8 cellular contexts compared by ENCODE assay signal in the genomic region with DNA sequence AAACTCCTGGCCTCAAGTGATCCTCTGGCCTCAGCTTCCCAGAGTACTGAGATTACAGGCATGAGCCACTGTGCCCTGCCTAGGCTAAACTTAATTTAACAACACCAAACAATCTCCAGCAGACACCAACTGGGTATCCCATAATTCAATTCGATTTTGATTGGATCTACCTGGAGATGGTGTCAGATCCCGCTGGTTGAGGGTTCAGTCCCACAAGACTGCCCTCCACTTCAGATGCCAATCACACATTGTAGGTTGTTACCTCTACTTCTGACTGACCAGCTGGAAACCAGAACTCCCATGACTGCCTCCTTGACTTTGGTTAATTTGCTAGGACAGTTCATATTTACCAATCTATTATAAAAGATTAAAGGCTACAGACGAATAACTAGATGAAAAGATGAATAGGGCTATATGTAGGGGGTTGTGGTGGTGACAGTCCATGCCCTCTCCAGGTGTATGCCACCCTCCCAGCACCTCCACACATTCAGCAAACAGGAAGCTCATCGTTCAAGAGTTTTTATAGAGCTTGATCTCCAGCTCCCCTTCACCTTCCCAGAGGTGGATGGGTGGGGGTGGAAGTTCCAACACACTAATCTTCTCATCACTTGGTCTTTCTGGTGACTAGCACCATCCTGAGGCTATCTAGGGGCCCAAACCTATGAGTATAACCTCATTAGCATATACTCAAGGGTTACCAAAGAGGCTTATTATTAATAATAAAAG.
DNase-seq lines count a peak whose midpoint lies in the region; ATAC-seq and TF ChIP-seq lines count a peak whose summit lies in the region.

No MANE protein-coding gene starts in this region.

- peaks cover 19 to 48% (median 28%) of the 10 kb centered on the region in 11 experiments for H4K20me1 ChIP-seq in BLaER1 treated with 17β-estradiol and CSF1 and Interleukin-3, amounts not matched to agents 10 nM and 100 nM

- peaks cover 62 to 84% of the 10 kb centered on the region in 2 donors for H3K4me1 Mint-ChIP-seq in effector memory CD8-positive, alpha-beta T cell (ENCODE audit: low read depth in 2 of 2)

- H3K27ac ChIP-seq in BLaER1 treated with 17β-estradiol and CSF1 and Interleukin-3, amounts not matched to agents 10 nM and 100 nM = peak overlapping the region in 10 of 11 experiments; percentile 7 to 65 (median 50); a peak in 18 of 22 replicates
- H3K27ac ChIP-seq in RWPE2 (ENCODE audit: poor library complexity, severe bottlenecking) = no peak overlapping the region

- H3K4me2 ChIP-seq in BLaER1 treated with 17β-estradiol and CSF1 and Interleukin-3, amounts not matched to agents 10 nM and 100 nM = no peak overlapping the region

- H3K27me3 Mint-ChIP-seq in effector memory CD8-positive, alpha-beta T cell = no peaks in the 10 kb centered on the region

- TF ChIP-seq CTCF in GM12865 (IDR thresholded peaks at IDR 0.05; ENCODE audit: insufficient read depth, low read depth, low read length, missing control alignments) (no peak), RWPE2 (IDR thresholded peaks at IDR 0.05; ENCODE audit: poor library complexity, severe bottlenecking) (no peak)

- no peak overlapping the region for H3K4me3 ChIP-seq in BLaER1 treated with 17β-estradiol and CSF1 and Interleukin-3, amounts not matched to agents 10 nM and 100 nM
- H3K4me3 ChIP-seq in GM12865 (ENCODE audit: low read depth, low read length) (no peak overlapping the region; the same call in 1 of the 2 replicates), RWPE2 (ENCODE audit: severe bottlenecking) (no peak overlapping the region)

- H3K4me1 ChIP-seq in BLaER1 treated with 17β-estradiol and CSF1 and Interleukin-3, amounts not matched to agents 10 nM and 100 nM = peaks cover 31 to 99% (median 61%) of the 10 kb centered on the region in 10 experiments
- H3K4me1 ChIP-seq in RWPE2 (ENCODE audit: insufficient read depth, poor library complexity, severe bottlenecking) = no peaks in the 10 kb centered on the region

- peaks cover 73% of the 10 kb centered on the region for H3K36me3 Mint-ChIP-seq in effector memory CD8-positive, alpha-beta T cell (ENCODE audit: insufficient read depth)

- no peaks in the 10 kb centered on the region for H3K9me3 Mint-ChIP-seq in effector memory CD8-positive, alpha-beta T cell

- H3K27me3 ChIP-seq in BLaER1 treated with 17β-estradiol and CSF1 and Interleukin-3, amounts not matched to agents 10 nM and 100 nM = no peaks in the 10 kb centered on the region
- H3K27me3 ChIP-seq in RWPE2 (ENCODE audit: insufficient read depth, poor library complexity, severe bottlenecking) = no peaks in the 10 kb centered on the region

- no peaks in the 10 kb centered on the region for H3K9me3 ChIP-seq in BLaER1 treated with 17β-estradiol and CSF1 and Interleukin-3, amounts not matched to agents 10 nM and 100 nM (replicated peaks in 1 of 11)
- H3K9me3 ChIP-seq in RWPE2 (ENCODE audit: severe bottlenecking) = no peaks in the 10 kb centered on the region

- peak; percentile 61 for DNase-seq in GM12865 (ENCODE audit: low read depth)
- no peak for DNase-seq in RWPE2 (ENCODE audit: low spot score)
- DNase-seq in effector memory CD8-positive, alpha-beta T cell = no peak
- no peak for DNase-seq in hypothalamus (lab: John Stamatoyannopoulos, UW)
- no peak for DNase-seq in AG08396 (ENCODE audit: low spot score)

- peaks cover 39 to 52% (median 43%) of the 10 kb centered on the region in 11 experiments for H3K36me3 ChIP-seq in BLaER1 treated with 17β-estradiol and CSF1 and Interleukin-3, amounts not matched to agents 10 nM and 100 nM
- peaks cover 34% of the 10 kb centered on the region for H3K36me3 ChIP-seq in RWPE2 (ENCODE audit: low read depth)

- H3K9ac ChIP-seq in BLaER1 treated with 17β-estradiol and CSF1 and Interleukin-3, amounts not matched to agents 10 nM and 100 nM = no peak overlapping the region

- H3K27ac Mint-ChIP-seq in effector memory CD8-positive, alpha-beta T cell = peak overlapping the region; percentile 88 to 100

- ATAC-seq in RWPE2 (ENCODE audit: low read depth) (peak; percentile 43; the same call in 2 of the 3 replicates), HG02759 (IDR thresholded peaks at IDR 0.05; ENCODE audit: unreplicated experiment) (no peak), HG03520 (IDR thresholded peaks at IDR 0.05; ENCODE audit: unreplicated experiment) (no peak)
- no peak for ATAC-seq in effector memory CD8-positive, alpha-beta T cell (replicated peaks)

- peak overlapping the region; percentile 68 to 100 for H3K4me3 Mint-ChIP-seq in effector memory CD8-positive, alpha-beta T cell
